In genomic region chr11:1229471-1230120, GRCh38 we compare ENCODE assay signal across 2 cellular contexts.
TF ChIP-seq lines count a peak whose summit lies in the region.

No MANE protein-coding gene starts in this region.

TF ChIP-seq in SK-N-SH, 30 proteins besides CTCF, POLR2A, EP300 and RAD21 (continued from another document):
- no peak for TF ChIP-seq FOSL2 (IDR thresholded peaks at IDR 0.05; ENCODE audit: borderline replicate concordance, low read depth)
- no peak for TF ChIP-seq RFX5 (IDR thresholded peaks at IDR 0.05; ENCODE audit: low read length)
- TF ChIP-seq ELF1 (IDR thresholded peaks at IDR 0.05) = no peak
- TF ChIP-seq FOXM1 (IDR thresholded peaks at IDR 0.05; ENCODE audit: low read depth) = no peak
- TF ChIP-seq, protein P1, sequence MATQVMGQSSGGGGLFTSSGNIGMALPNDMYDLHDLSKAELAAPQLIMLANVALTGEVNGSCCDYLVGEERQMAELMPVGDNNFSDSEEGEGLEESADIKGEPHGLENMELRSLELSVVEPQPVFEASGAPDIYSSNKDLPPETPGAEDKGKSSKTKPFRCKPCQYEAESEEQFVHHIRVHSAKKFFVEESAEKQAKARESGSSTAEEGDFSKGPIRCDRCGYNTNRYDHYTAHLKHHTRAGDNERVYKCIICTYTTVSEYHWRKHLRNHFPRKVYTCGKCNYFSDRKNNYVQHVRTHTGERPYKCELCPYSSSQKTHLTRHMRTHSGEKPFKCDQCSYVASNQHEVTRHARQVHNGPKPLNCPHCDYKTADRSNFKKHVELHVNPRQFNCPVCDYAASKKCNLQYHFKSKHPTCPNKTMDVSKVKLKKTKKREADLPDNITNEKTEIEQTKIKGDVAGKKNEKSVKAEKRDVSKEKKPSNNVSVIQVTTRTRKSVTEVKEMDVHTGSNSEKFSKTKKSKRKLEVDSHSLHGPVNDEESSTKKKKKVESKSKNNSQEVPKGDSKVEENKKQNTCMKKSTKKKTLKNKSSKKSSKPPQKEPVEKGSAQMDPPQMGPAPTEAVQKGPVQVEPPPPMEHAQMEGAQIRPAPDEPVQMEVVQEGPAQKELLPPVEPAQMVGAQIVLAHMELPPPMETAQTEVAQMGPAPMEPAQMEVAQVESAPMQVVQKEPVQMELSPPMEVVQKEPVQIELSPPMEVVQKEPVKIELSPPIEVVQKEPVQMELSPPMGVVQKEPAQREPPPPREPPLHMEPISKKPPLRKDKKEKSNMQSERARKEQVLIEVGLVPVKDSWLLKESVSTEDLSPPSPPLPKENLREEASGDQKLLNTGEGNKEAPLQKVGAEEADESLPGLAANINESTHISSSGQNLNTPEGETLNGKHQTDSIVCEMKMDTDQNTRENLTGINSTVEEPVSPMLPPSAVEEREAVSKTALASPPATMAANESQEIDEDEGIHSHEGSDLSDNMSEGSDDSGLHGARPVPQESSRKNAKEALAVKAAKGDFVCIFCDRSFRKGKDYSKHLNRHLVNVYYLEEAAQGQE (IDR thresholded peaks at IDR 0.05; ENCODE audit: low read depth, low read length) = no peak
- no peak for TF ChIP-seq SMC3 (IDR thresholded peaks at IDR 0.05; ENCODE audit: low read depth, low read length)

TF ChIP-seq in SK-N-SH treated with all-trans-retinoic acid at 6 μM for 48 hours, 23 proteins besides CTCF, POLR2A, EP300 and RAD21 (continued from another document):
- TF ChIP-seq POU6F1 (CRISPR knock-in tag; IDR thresholded peaks at IDR 0.05; ENCODE audit: borderline replicate concordance, low read depth) = no peak
- no peak for TF ChIP-seq TCF4 (CRISPR knock-in tag; IDR thresholded peaks at IDR 0.05; ENCODE audit: borderline replicate concordance)
- no peak for TF ChIP-seq ESRRG (CRISPR knock-in tag; IDR thresholded peaks at IDR 0.05)
- TF ChIP-seq ZNF565 (CRISPR knock-in tag; conservative IDR thresholded peaks at IDR 0.05; ENCODE audit: low read depth) = no peak
- no peak for TF ChIP-seq ARNTL (CRISPR knock-in tag; IDR thresholded peaks at IDR 0.05; ENCODE audit: borderline replicate concordance, low read depth)
- TF ChIP-seq OSR1 (CRISPR knock-in tag; IDR thresholded peaks at IDR 0.05) = no peak
- TF ChIP-seq ISL1 (CRISPR knock-in tag; IDR thresholded peaks at IDR 0.05) = no peak
TF ChIP-seq in SK-N-SH treated with all-trans-retinoic acid at 6 μM for 48 hours: peak in this region for 0.
